In the genomic region with DNA sequence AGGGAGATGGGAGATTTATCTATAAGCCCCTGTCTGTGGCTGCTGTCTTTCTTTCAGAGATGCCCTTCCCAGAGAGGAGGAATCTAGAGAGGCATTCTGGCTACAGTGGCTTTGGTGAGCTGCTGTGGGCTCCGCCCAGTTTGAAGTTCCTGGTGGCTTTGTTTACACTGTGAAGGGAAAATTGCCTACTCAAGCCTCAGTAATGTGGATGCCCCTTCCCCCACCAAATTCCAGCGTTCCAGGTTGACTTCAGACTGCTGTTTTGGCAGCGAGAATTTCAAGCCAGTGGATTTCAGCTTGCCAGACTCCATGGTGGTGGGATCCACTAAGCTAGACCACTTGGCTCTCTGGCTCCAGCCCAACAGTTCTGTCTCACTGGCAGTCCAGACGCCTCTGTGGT, we compare ENCODE assay signal across 20 cellular contexts.
DNase-seq lines count a peak whose midpoint lies in the region; ATAC-seq, FAIRE-seq and TF ChIP-seq lines count a peak whose summit lies in the region.
"Had no signal": no experiment of that assay in that cellular context is flagged by ENCODE, and none has a peak within 500 bp of the region (broad histone marks: within the 10 kb centered on the region; RNA-seq: fewer than 3 reads in every experiment).

No MANE protein-coding gene starts in this region.

- H3K4me2 ChIP-seq in A549 = peak overlapping the region; percentile 39

- H3K9ac ChIP-seq in NT2/D1 (ENCODE audit: insufficient read length, low read depth) = no peak overlapping the region

- no peak overlapping the region for H3K27ac Mint-ChIP-seq in CD4-positive, alpha-beta memory T cell
- H3K27ac Mint-ChIP-seq: memory B cell had no signal

- H3K27ac ChIP-seq in A549 = no peak overlapping the region
- no peak overlapping the region for H3K27ac ChIP-seq in CD4-positive, alpha-beta memory T cell (ENCODE audit: low read depth, low read length)
- H3K27ac ChIP-seq: right atrium auricular region, stomach had no signal

- intact Hi-C loops in left colon (cut with DNase I, micrococcal nuclease) = no loop called here
- intact Hi-C loops in CD4-positive, alpha-beta memory T cell (cut with micrococcal nuclease) = no loop called here

- TF ChIP-seq CTCF in A549 (IDR thresholded peaks at IDR 0.05) (no peak), GM13976 (IDR thresholded peaks at IDR 0.05; ENCODE audit: borderline replicate concordance, control extremely low read depth, extremely low read depth, insufficient read depth, missing control alignments) (no peak)

- no peak for TF ChIP-seq POLR2A in A549 (IDR thresholded peaks at IDR 0.05; ENCODE audit: low read length)

- no peak for TF ChIP-seq EP300 in A549 (IDR thresholded peaks at IDR 0.05)

- no peaks in the 10 kb centered on the region for H3K9me3 ChIP-seq in A549
- H3K9me3 ChIP-seq in NT2/D1 (ENCODE audit: insufficient read depth, low read length) = no peaks in the 10 kb centered on the region
- H3K9me3 ChIP-seq in CD4-positive, alpha-beta memory T cell (ENCODE audit: control insufficient read depth in 1 of 2, low read length in 2 of 2) = no peaks in the 10 kb centered on the region
- H3K9me3 ChIP-seq: right atrium auricular region had no signal

- POLR2A ChIA-PET in A549 (lab: Yijun Ruan, JAX) = no interaction called here
- POLR2A ChIA-PET in CD4-positive, alpha-beta memory T cell (lab: Charles Lee; ENCODE audit: partially characterized antibody) = no interaction called here

- peaks cover 0 to 5% (median 0%) of the 10 kb centered on the region in 8 donors for H3K9me3 Mint-ChIP-seq in CD4-positive, alpha-beta memory T cell
- H3K9me3 Mint-ChIP-seq: memory B cell had no signal

- peak in 1 of 2 experiments; percentile 15 for DNase-seq in A549 (ENCODE audit: low read depth in 1 of 2, low spot score in 1 of 2)
- peak; percentile 65 for DNase-seq in HT-29 (ENCODE audit: low spot score)
- DNase-seq in NT2/D1 (ENCODE audit: low read depth, low spot score) = peak; percentile 69
- peak in 1 of 2 donors; percentile 8 for DNase-seq in left colon
- no peak for DNase-seq in GM13976 (ENCODE audit: low spot score)
- no peak for DNase-seq in activated CD4-positive, alpha-beta T cell treated with anti-CD3 and anti-CD28 coated beads, Interleukin-2, amount 50 U/mL, for 4 hours
- no peak for DNase-seq in CD4-positive, alpha-beta memory T cell
- DNase-seq: activated CD4-positive, alpha-beta T cell treated with anti-CD3 and anti-CD28 coated beads for 1 hour; activated gamma-delta T cell treated with Interleukin-2 at 50 U/mL for 16 hours; anterior cingulate cortex; Calu3; foreskin melanocyte; NCI-H2081 treated with DMSO at 0.1 percent for 48 hours; stomach; T-helper 2 cell had no signal

- CTCF ChIA-PET in A549 (lab: Yijun Ruan, JAX) = no interaction called here
- CTCF ChIA-PET in CD4-positive, alpha-beta memory T cell (lab: Charles Lee; ENCODE audit: partially characterized antibody) = no interaction called here

- peak in 1 of 2 experiments; percentile 50; a peak in 3 of 6 replicates for ATAC-seq in A549
- peak; percentile 32 for ATAC-seq in left colon
- ATAC-seq in HG03025 (IDR thresholded peaks at IDR 0.05; ENCODE audit: low FRiP score, unreplicated experiment) = no peak
- ATAC-seq: Right ventricle myocardium inferior had no signal

- H3K36me3 ChIP-seq in NT2/D1 (ENCODE audit: insufficient read depth, insufficient read length, low read length) = no peaks in the 10 kb centered on the region
- no peaks in the 10 kb centered on the region for H3K36me3 ChIP-seq in CD4-positive, alpha-beta memory T cell (ENCODE audit: insufficient read depth, low read length)
- H3K36me3 ChIP-seq: right atrium auricular region, stomach had no signal

- H3K36me3 Mint-ChIP-seq in CD4-positive, alpha-beta memory T cell = no peaks in the 10 kb centered on the region
- H3K36me3 Mint-ChIP-seq: memory B cell had no signal

- no peaks in the 10 kb centered on the region for H3K4me1 Mint-ChIP-seq in CD4-positive, alpha-beta memory T cell
- H3K4me1 Mint-ChIP-seq: memory B cell had no signal

- in situ Hi-C loops in GM13976 (cut with MboI; ENCODE audit: low sequenced_read_pairs, unreplicated experiment) = no loop called here

- H3K4me3 ChIP-seq in A549 (no peak overlapping the region), NT2/D1 (ENCODE audit: insufficient read length, low read depth) (no peak overlapping the region)
- no peak overlapping the region for H3K4me3 ChIP-seq in CD4-positive, alpha-beta memory T cell (ENCODE audit: low read length in 2 of 2)
- H3K4me3 ChIP-seq: right atrium auricular region, stomach had no signal

- no peak for TF ChIP-seq RAD21 in A549 (conservative IDR thresholded peaks at IDR 0.05 in 1 of 2, IDR thresholded peaks at IDR 0.05 in 1 of 2)

- WGBS in A549 (ENCODE audit: missing lambda C conversion rate) = 0% methylated on average over 3 of the region's 4 CpGs

- H3K4me3 Mint-ChIP-seq in CD4-positive, alpha-beta memory T cell = no peak overlapping the region
- H3K4me3 Mint-ChIP-seq: memory B cell, neural crest cell had no signal

- H3K27me3 ChIP-seq in NT2/D1 (ENCODE audit: insufficient read depth, insufficient read length) = no peaks in the 10 kb centered on the region
- H3K27me3 ChIP-seq in CD4-positive, alpha-beta memory T cell (ENCODE audit: insufficient read depth, low read length) = no peaks in the 10 kb centered on the region
- H3K27me3 ChIP-seq: right atrium auricular region, stomach had no signal

- H3K4me1 ChIP-seq in A549 (no peaks in the 10 kb centered on the region), NT2/D1 (ENCODE audit: insufficient read depth, insufficient read length) (no peaks in the 10 kb centered on the region)
- H3K4me1 ChIP-seq in CD4-positive, alpha-beta memory T cell (ENCODE audit: insufficient read depth, low read length) = no peaks in the 10 kb centered on the region
- H3K4me1 ChIP-seq: right atrium auricular region, stomach had no signal

- H3K27me3 Mint-ChIP-seq in CD4-positive, alpha-beta memory T cell = no peaks in the 10 kb centered on the region

- FAIRE-seq in A549 (lab: Jason Lieb, UNC) = no peak

TF ChIP-seq in A549, 52 proteins besides CTCF, POLR2A, EP300 and RAD21:
- no peak for TF ChIP-seq HOXB5 (CRISPR knock-in tag; IDR thresholded peaks at IDR 0.05)
- no peak for TF ChIP-seq HOXA7 (CRISPR knock-in tag; IDR thresholded peaks at IDR 0.05)

Comparison
In these comparisons a context has a peak if more than half of its experiments do, and no peak if none do; other contexts are left out.
1. DNase-seq: peak in HT-29 (single experiment) and NT2/D1 (single experiment); none in GM13976 (single experiment), activated CD4-positive, alpha-beta T cell treated with anti-CD3 and anti-CD28 coated beads, Interleukin-2, amount 50 U/mL, for 4 hours (0 of 2) and CD4-positive, alpha-beta memory T cell (0 of 5).